ENCODE assay signal across 11 cellular contexts in genomic region chr10:71963351-71963755, GRCh38. TPM values are rescaled to one million over a fixed set of nuclear protein-coding genes. Genes with fewer than 3 reads are reported as not detected.
DNase-seq lines count a peak whose midpoint lies in the region; ATAC-seq and TF ChIP-seq lines count a peak whose summit lies in the region.
"Had no signal": no experiment of that assay in that cellular context is flagged by ENCODE, and none has a peak within 500 bp of the region (broad histone marks: within the 10 kb centered on the region; RNA-seq: fewer than 3 reads in every experiment).

No MANE protein-coding gene starts in this region.

- H4K20me1 ChIP-seq in osteoblast (ENCODE audit: insufficient read depth, low read length) = peaks cover 14% of the 10 kb centered on the region

- ATAC-seq in WTC11 (peak; percentile 5), Right ventricle myocardium inferior (peak; percentile 64), HG02852 (IDR thresholded peaks at IDR 0.05; ENCODE audit: unreplicated experiment) (no peak)

- H3K27me3 Mint-ChIP-seq in WTC11 (ENCODE audit: low read depth) = peaks cover 49% of the 10 kb centered on the region

- H3K36me3 ChIP-seq in osteoblast (ENCODE audit: insufficient read depth, low read length) = no peaks in the 10 kb centered on the region
- H3K36me3 ChIP-seq in BE2C = no peaks in the 10 kb centered on the region; the same call in 1 of the 2 replicates

- intact Hi-C loops in Right ventricle myocardium inferior (cut with DNase I) = loop anchor here (5.0 to 10.0 kb wide), 3 partner anchors 34 to 374 kb away; no protein-coding TSS in a partner anchor

- H3K4me3 Mint-ChIP-seq in WTC11 = peak overlapping the region; percentile 77

- H3K36me3 Mint-ChIP-seq in WTC11 = no peaks in the 10 kb centered on the region

- H3K9me3 ChIP-seq in osteoblast (ENCODE audit: low read depth, low read length) = no peaks in the 10 kb centered on the region
- no peaks in the 10 kb centered on the region for H3K9me3 ChIP-seq in BE2C

- H3K4me2 ChIP-seq in osteoblast (ENCODE audit: insufficient read depth, low read length) = peak overlapping the region; percentile 100

- H3K4me3 ChIP-seq in osteoblast (ENCODE audit: insufficient read depth, low read length) = peak overlapping the region; percentile 93
- no peak overlapping the region for H3K4me3 ChIP-seq in BE2C (ENCODE audit: low read depth, low read length)

- H2AFZ ChIP-seq in osteoblast (ENCODE audit: low read length) = peak overlapping the region; percentile 69

- H3K4me1 ChIP-seq in osteoblast (ENCODE audit: insufficient read depth, low read length) (peaks cover 36% of the 10 kb centered on the region), BE2C (peaks cover 8% of the 10 kb centered on the region)

- DNase-seq in AG20443 (ENCODE audit: low spot score) = peak; percentile 44
- DNase-seq in WTC11 (ENCODE audit: low spot score) = no peak
- peak; percentile 73 for DNase-seq in Right ventricle myocardium inferior (ENCODE audit: missing footprints)
- DNase-seq in osteoblast (ENCODE audit: insufficient read length, low spot score, missing footprints) = peak; percentile 82
- DNase-seq in globus pallidus (ENCODE audit: low spot score) = no peak
- no peak for DNase-seq in BE2C
- DNase-seq in activated CD8-positive, alpha-beta memory T cell treated with anti-CD3 and anti-CD28 coated beads, Interleukin-2, amount 50 U/mL, for 4 hours = no peak
- DNase-seq: activated T-cell treated with anti-CD3 and anti-CD28 coated beads for 4 hours, DND-41, NCI-H2081 treated with DMSO at 0.1 percent for 48 hours had no signal

- no peaks in the 10 kb centered on the region for H3K9me3 Mint-ChIP-seq in WTC11

- peaks cover 37% of the 10 kb centered on the region for H3K79me2 ChIP-seq in osteoblast (ENCODE audit: insufficient read depth, low read length)

- H3K27me3 ChIP-seq in osteoblast (ENCODE audit: insufficient read depth, low read length) (no peaks in the 10 kb centered on the region), BE2C (no peaks in the 10 kb centered on the region)

- peaks cover 31% of the 10 kb centered on the region for H3K4me1 Mint-ChIP-seq in WTC11

- TF ChIP-seq CTCF in WTC11 (IDR thresholded peaks at IDR 0.05) (no peak), osteoblast (IDR thresholded peaks at IDR 0.05; ENCODE audit: extremely low read depth, low read depth, low read length) (no peak), BE2C (IDR thresholded peaks at IDR 0.05; ENCODE audit: low read depth, low read length) (no peak)

- POLR2A ChIA-PET in WTC11 (lab: Charles Lee) = interaction anchor here (1.3 kb wide), 1 partner anchor 81 kb away, joined by 3 read pairs; no protein-coding TSS in a partner anchor

- no peak overlapping the region for H3K27ac Mint-ChIP-seq in WTC11

- CTCF ChIA-PET in WTC11 (lab: Charles Lee) = interaction anchor here (0.6 to 2.8 kb wide), 9 partner anchors 8 to 368 kb away, joined by 3 to 20 read pairs (median 4); no protein-coding TSS in a partner anchor

- peak overlapping the region; percentile 9 for H3K27ac ChIP-seq in osteoblast (ENCODE audit: low read depth, low read length)

TF ChIP-seq in WTC11, 78 proteins besides CTCF, POLR2A, EP300 and RAD21:
- TF ChIP-seq JAZF1 (CRISPR knock-in tag; IDR thresholded peaks at IDR 0.05) (no peak), CDX4 (CRISPR knock-in tag; IDR thresholded peaks at IDR 0.05; ENCODE audit: borderline replicate concordance) (no peak), IRF2 (CRISPR knock-in tag; IDR thresholded peaks at IDR 0.05; ENCODE audit: borderline replicate concordance, low read depth) (no peak), FOXJ3 (CRISPR knock-in tag; IDR thresholded peaks at IDR 0.05; ENCODE audit: borderline replicate concordance) (no peak), HMGA2 (CRISPR knock-in tag; IDR thresholded peaks at IDR 0.05) (no peak), NFATC4 (CRISPR knock-in tag; IDR thresholded peaks at IDR 0.05) (no peak), HMGXB4 (CRISPR knock-in tag; IDR thresholded peaks at IDR 0.05) (no peak)

RNA-seq across cellular contexts. Expression of gene CHST3, which starts 0.8 kb away (rescaled TPM):
- 5.6 to 7.0 TPM (median 5.9 TPM) in 3 replicates for total RNA-seq in WTC11 (2021)
- total RNA-seq in Right ventricle myocardium inferior = 18.1 TPM
- 39.5 and 43.1 TPM in 2 replicates for total RNA-seq in osteoblast
- polyA plus RNA-seq in BE2C (2012; ENCODE audit: insufficient read depth, insufficient read length, low read depth) = 21.1 TPM

Comparison
In these comparisons a context has a peak if more than half of its experiments do, and no peak if none do; other contexts are left out.
1. DNase-seq: peak in AG20443 (single experiment), Right ventricle myocardium inferior (single experiment) and osteoblast (single experiment); none in WTC11 (single experiment), globus pallidus (single experiment), BE2C (single experiment) and activated CD8-positive, alpha-beta memory T cell treated with anti-CD3 and anti-CD28 coated beads, Interleukin-2, amount 50 U/mL, for 4 hours (single experiment).